Comparison of ENCODE assay signal across 8 cellular contexts in the genomic region with DNA sequence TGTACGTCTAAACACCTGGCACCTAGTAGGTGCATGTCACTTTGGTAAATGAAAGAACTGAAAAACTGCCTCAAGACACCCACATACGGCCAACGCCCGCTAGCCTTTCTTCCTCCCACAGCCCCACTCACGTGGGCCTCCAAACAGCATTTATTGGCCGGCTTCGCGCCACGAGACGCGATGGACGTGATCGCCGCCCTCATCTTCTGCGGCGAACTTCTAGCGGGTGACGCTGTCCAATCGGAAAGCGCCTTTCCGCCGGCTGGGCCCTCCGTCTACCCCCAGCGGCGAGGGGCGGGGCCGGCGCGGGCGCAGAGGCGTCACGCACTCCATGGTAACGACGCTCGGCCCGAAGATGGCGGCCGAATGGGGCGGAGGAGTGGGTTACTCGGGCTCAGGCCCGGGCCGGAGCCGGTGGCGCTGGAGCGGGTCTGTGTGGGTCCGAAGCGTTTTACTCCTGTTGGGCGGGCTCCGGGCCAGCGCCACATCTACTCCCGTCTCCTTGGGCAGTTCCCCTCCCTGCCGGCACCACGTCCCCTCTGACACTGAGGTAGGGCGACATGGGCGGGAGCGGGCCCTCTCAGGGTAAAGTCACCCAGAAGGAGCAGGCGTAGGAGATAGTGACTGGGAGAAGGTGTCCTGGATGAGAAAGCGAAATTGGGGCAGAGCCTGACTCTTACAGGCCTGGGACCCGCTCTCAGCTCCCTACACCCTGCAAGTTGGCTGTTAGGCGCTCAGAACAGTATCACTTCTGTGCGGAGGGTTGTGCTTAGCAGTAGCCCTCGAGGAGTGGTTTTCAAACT. TPM values are rescaled to one million over a fixed set of nuclear protein-coding genes. Genes with fewer than 3 reads are reported as not detected.
DNase-seq lines count a peak whose midpoint lies in the region; ATAC-seq and TF ChIP-seq lines count a peak whose summit lies in the region.

A gene with protein sequence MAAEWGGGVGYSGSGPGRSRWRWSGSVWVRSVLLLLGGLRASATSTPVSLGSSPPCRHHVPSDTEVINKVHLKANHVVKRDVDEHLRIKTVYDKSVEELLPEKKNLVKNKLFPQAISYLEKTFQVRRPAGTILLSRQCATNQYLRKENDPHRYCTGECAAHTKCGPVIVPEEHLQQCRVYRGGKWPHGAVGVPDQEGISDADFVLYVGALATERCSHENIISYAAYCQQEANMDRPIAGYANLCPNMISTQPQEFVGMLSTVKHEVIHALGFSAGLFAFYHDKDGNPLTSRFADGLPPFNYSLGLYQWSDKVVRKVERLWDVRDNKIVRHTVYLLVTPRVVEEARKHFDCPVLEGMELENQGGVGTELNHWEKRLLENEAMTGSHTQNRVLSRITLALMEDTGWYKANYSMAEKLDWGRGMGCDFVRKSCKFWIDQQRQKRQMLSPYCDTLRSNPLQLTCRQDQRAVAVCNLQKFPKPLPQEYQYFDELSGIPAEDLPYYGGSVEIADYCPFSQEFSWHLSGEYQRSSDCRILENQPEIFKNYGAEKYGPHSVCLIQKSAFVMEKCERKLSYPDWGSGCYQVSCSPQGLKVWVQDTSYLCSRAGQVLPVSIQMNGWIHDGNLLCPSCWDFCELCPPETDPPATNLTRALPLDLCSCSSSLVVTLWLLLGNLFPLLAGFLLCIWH (plus strand): TSS at position 327 of the 803 bp plus-strand sequence. CDS start 29 bp downstream, at position 356.

- peak; percentile 96 for ATAC-seq in HG02852 (IDR thresholded peaks at IDR 0.05; ENCODE audit: unreplicated experiment)
- peak; percentile 97 to 99 (median 98) for ATAC-seq in heart left ventricle
- peak; percentile 97 to 98 for ATAC-seq in upper lobe of left lung (ENCODE audit: low FRiP score in 2 of 2)

- in situ Hi-C loops in GM13976 (cut with MboI; ENCODE audit: low sequenced_read_pairs, unreplicated experiment) = no loop called here

- H3K27me3 ChIP-seq in adrenal gland = no peaks in the 10 kb centered on the region
- H3K27me3 ChIP-seq in heart left ventricle = no peaks in the 10 kb centered on the region
- no peaks in the 10 kb centered on the region for H3K27me3 ChIP-seq in upper lobe of left lung

- H3K36me3 ChIP-seq in adrenal gland (replicated peaks in 1 of 2) (peaks cover 0 to 20% of the 10 kb centered on the region in 2 donors), heart left ventricle (peaks cover 0 to 29% (median 19%) of the 10 kb centered on the region in 9 donors), upper lobe of left lung (peaks cover 8 to 21% (median 13%) of the 10 kb centered on the region in 4 donors)

- peak in 1 of 4 donors; percentile 25 for TF ChIP-seq EP300 in upper lobe of left lung (IDR thresholded peaks at IDR 0.05)

- TF ChIP-seq CTCF in GM13976 (IDR thresholded peaks at IDR 0.05; ENCODE audit: borderline replicate concordance, control extremely low read depth, extremely low read depth, insufficient read depth, missing control alignments) (no peak), adrenal gland (IDR thresholded peaks at IDR 0.05) (peak in 1 of 6 experiments; percentile 1), heart left ventricle (IDR thresholded peaks at IDR 0.05) (no peak), upper lobe of left lung (IDR thresholded peaks at IDR 0.05) (peak in 1 of 6 experiments; percentile 35)

- DNase-seq in GM13976 (ENCODE audit: low spot score) = peak; percentile 96
- DNase-seq in NCI-H1436 treated with DMSO at 0.1 percent for 48 hours (lab: John Stamatoyannopoulos, UW) = peak; percentile 80
- DNase-seq in T follicular helper cell (ENCODE audit: low read depth) = peak; percentile 91
- peak; percentile 96 to 98 (median 97) for DNase-seq in adrenal gland
- peak; percentile 96 to 97 (median 97) for DNase-seq in heart left ventricle
- peak; percentile 93 to 100 (median 96) for DNase-seq in posterior cingulate gyrus
- DNase-seq in upper lobe of left lung = peak; percentile 98 to 99

- H3K4me1 ChIP-seq in adrenal gland (replicated peaks in 1 of 2) (peaks cover 11 to 28% of the 10 kb centered on the region in 2 donors), heart left ventricle (peaks cover 0 to 48% (median 18%) of the 10 kb centered on the region in 12 donors), upper lobe of left lung (peaks cover 35 to 43% (median 39%) of the 10 kb centered on the region in 4 donors)

- H3K9me3 ChIP-seq in adrenal gland (replicated peaks in 1 of 3) = no peaks in the 10 kb centered on the region
- no peaks in the 10 kb centered on the region for H3K9me3 ChIP-seq in heart left ventricle
- H3K9me3 ChIP-seq in upper lobe of left lung = no peaks in the 10 kb centered on the region

- peak within 1 kb of the TSS; percentile 62 to 92 (median 71) for H3K27ac ChIP-seq in adrenal gland
- peak within 1 kb of the TSS; percentile 1 to 84 (median 79) for H3K27ac ChIP-seq in heart left ventricle
- H3K27ac ChIP-seq in upper lobe of left lung = peak within 1 kb of the TSS; percentile 77 to 86 (median 80)

- WGBS in adrenal gland, 4 donors = 0 to 1% (median 0%) methylated on average over 10 to 62 of the region's 62 CpGs
- WGBS in heart left ventricle, 4 donors = 0 to 1% (median 0%) methylated on average over 21 to 62 of the region's 62 CpGs
- 0 to 1% methylated on average over 10 to 48 of the region's 62 CpGs for WGBS in upper lobe of left lung, 2 donors

- intact Hi-C loops in adrenal gland (cut with DNase I) = no loop called here
- intact Hi-C loops in heart left ventricle (cut with DNase I) = loop anchor here in 1 of 10 donors (1.0 kb wide), 1 partner anchor 10 kb away; the partner anchor contains the start of gene RPL35A
- intact Hi-C loops in posterior cingulate gyrus (cut with DNase I) = loop anchor here (1.0 kb wide), 1 partner anchor 10 kb away; the partner anchor contains the start of gene RPL35A

- H3K4me3 ChIP-seq in adrenal gland (peak within 1 kb of the TSS in 3 of 4 donors; percentile 7 to 90 (median 80)), heart left ventricle (peak within 1 kb of the TSS; percentile 64 to 87 (median 80)), upper lobe of left lung (peak within 1 kb of the TSS; percentile 78 to 96 (median 80))

- peak; percentile 52 to 83 for TF ChIP-seq POLR2A in adrenal gland (IDR thresholded peaks at IDR 0.05)
- peak in 1 of 2 donors; percentile 62 for TF ChIP-seq POLR2A in heart left ventricle (IDR thresholded peaks at IDR 0.05)
- TF ChIP-seq POLR2A in upper lobe of left lung (IDR thresholded peaks at IDR 0.05) = peak in 3 of 4 donors; percentile 37 to 88 (median 86)

RNA-seq across cellular contexts. Expression of the gene that starts here (rescaled TPM):
- total RNA-seq in adrenal gland (10 to 100 TPM in 2 of 8 donors, 1 to 10 TPM in 6; 3.0 to 11.2 (median 7.2) TPM), heart left ventricle (10 to 100 TPM in 3 of 9 donors, 1 to 10 TPM in 6; 4.1 to 17.1 (median 9.0) TPM), upper lobe of left lung (10 to 100 TPM in 1 of 6 donors, 1 to 10 TPM in 5; 4.2 to 11.3 (median 9.0) TPM)
- polyA plus RNA-seq in adrenal gland (1 to 10 TPM; 3.3 to 6.7 (median 3.6) TPM), heart left ventricle (1 to 10 TPM; 2.5 to 5.7 TPM)

Comparison
In these comparisons a context has a peak if more than half of its experiments do, and no peak if none do; other contexts are left out.
1. Peak in every context shown above with its lines: DNase-seq, ATAC-seq, H3K4me3 ChIP-seq and H3K27ac ChIP-seq.